23 cellular contexts compared by ENCODE assay signal in genomic region chr15:50186090-50186489, GRCh38. TPM values are rescaled to one million over a fixed set of nuclear protein-coding genes. Genes with fewer than 3 reads are reported as not detected.
DNase-seq lines count a peak whose midpoint lies in the region; ATAC-seq, FAIRE-seq and TF ChIP-seq lines count a peak whose summit lies in the region.
"Had no signal": no experiment of that assay in that cellular context is flagged by ENCODE, and none has a peak within 500 bp of the region (broad histone marks: within the 10 kb centered on the region; RNA-seq: fewer than 3 reads in every experiment).

No MANE protein-coding gene starts in this region.

- H2BK12ac ChIP-seq in trophoblast cell (ENCODE audit: low read length), result no peak overlapping the region

- H3K36me3 ChIP-seq in HepG2 (replicated peaks in 1 of 2; ENCODE audit: control insufficient read depth in 1 of 2, insufficient read depth in 2 of 2, low read length in 2 of 2) (no peaks in the 10 kb centered on the region), trophoblast cell (ENCODE audit: control insufficient read depth in 1 of 2, insufficient read depth in 2 of 2, low read length in 2 of 2) (no peaks in the 10 kb centered on the region), endodermal cell (ENCODE audit: control insufficient read depth, insufficient read depth, low read length) (no peaks in the 10 kb centered on the region), psoas muscle (ENCODE audit: insufficient read depth in 1 of 2, low read depth in 1 of 2) (no peaks in the 10 kb centered on the region)
- H3K36me3 ChIP-seq: HAP-1 had no signal

- no peak for TF ChIP-seq CTCF in natural killer cell (IDR thresholded peaks at IDR 0.05)
- TF ChIP-seq CTCF in HepG2 (CRISPR knock-in tag; IDR thresholded peaks at IDR 0.05), result no peak
- no peak for TF ChIP-seq CTCF in endodermal cell (conservative IDR thresholded peaks at IDR 0.05)
- TF ChIP-seq CTCF in psoas muscle (IDR thresholded peaks at IDR 0.05), result no peak

- H3K27me3 ChIP-seq in HepG2 (ENCODE audit: control insufficient read depth in 1 of 2, insufficient read depth in 2 of 2, low read length in 2 of 2) (no peaks in the 10 kb centered on the region), trophoblast cell (ENCODE audit: insufficient read depth, low read length) (peaks cover 14% of the 10 kb centered on the region), endodermal cell (ENCODE audit: control insufficient read depth, insufficient read depth, low read length, poor library complexity, severe bottlenecking) (peaks cover 34% of the 10 kb centered on the region), psoas muscle (ENCODE audit: insufficient read depth in 3 of 3, low read length in 2 of 3) (peaks cover 0 to 32% (median 10%) of the 10 kb centered on the region in 3 donors)

- TF ChIP-seq RAD21 in HepG2 (CRISPR knock-in tag; IDR thresholded peaks at IDR 0.05), result no peak

- no TSS peak for BruUV-seq in HepG2 (replicated peaks; lab: Mats Ljungman, UMichigan)

- ATAC-seq in natural killer cell treated with Interleukin-12 subunit alpha and Interleukin-12 subunit beta and Interleukin-15 and Interleukin-18, amount 100 ng/mL, for 72 hours, result no peak
- ATAC-seq in natural killer cell (no peak), HepG2 (no peak), psoas muscle (no peak)
- ATAC-seq: GM12878 had no signal

- H4K12ac ChIP-seq in trophoblast cell (ENCODE audit: low read depth, low read length), result no peak overlapping the region

- no peak for FAIRE-seq in HepG2 (lab: Jason Lieb, UNC)
- FAIRE-seq: GM12878, GM19239 had no signal

- H3K9me3 Mint-ChIP-seq in natural killer cell treated with Interleukin-12 subunit alpha and Interleukin-12 subunit beta and Interleukin-15 and Interleukin-18, amount 100 ng/mL, for 72 hours, result no peaks in the 10 kb centered on the region
- no peaks in the 10 kb centered on the region for H3K9me3 Mint-ChIP-seq in natural killer cell
- H3K9me3 Mint-ChIP-seq in activated T-helper 1 cell treated with anti-CD3 and anti-CD28 coated beads, Interleukin-12 subunit alpha, Interleukin-12 subunit beta, Interleukin-2, Interleukin-4 antibody, amounts not matched to agents 30 ng/mL and 10 ng/mL and 1 ng/mL, durations not matched to agents 14 hours and 24 hours and 36 hours, result no peaks in the 10 kb centered on the region
- H3K9me3 Mint-ChIP-seq in endodermal cell, result no peaks in the 10 kb centered on the region
- H3K9me3 Mint-ChIP-seq: CD8-positive, alpha-beta memory T cell had no signal

- no peak overlapping the region for H3K4ac ChIP-seq in trophoblast cell (ENCODE audit: low read depth, low read length)

- H2AFZ ChIP-seq in HepG2 (ENCODE audit: low read length) (no peak overlapping the region), trophoblast cell (ENCODE audit: insufficient read depth, low read length, poor library complexity) (no peak overlapping the region)

- 99% methylated on average over 4 of the region's 4 CpGs for WGBS in HepG2 (ENCODE audit: low lambda C conversion rate)
- no CpG with 5 or more reads among the region's 4 CpGs for WGBS in trophoblast cell (ENCODE audit: extremely low coverage, insufficient coverage, insufficient read length)
- WGBS in endodermal cell (ENCODE audit: insufficient coverage in 1 of 2, insufficient read length in 1 of 2), 2 experiments, result 91 to 100% methylated on average over 3 to 4 of the region's 4 CpGs
- 94 to 98% (median 97%) methylated on average over 4 of the region's 4 CpGs for WGBS in psoas muscle, 3 donors

- peaks cover 94% of the 10 kb centered on the region for H3K4me1 ChIP-seq in HepG2 (ENCODE audit: insufficient read depth, low read length)
- peaks cover 5 to 9% of the 10 kb centered on the region in 2 experiments for H3K4me1 ChIP-seq in trophoblast cell (ENCODE audit: control insufficient read depth in 1 of 2, insufficient read depth in 2 of 2, low read length in 2 of 2)
- no peaks in the 10 kb centered on the region for H3K4me1 ChIP-seq in endodermal cell (ENCODE audit: control insufficient read depth, insufficient read depth, low read length)
- H3K4me1 ChIP-seq in psoas muscle, result no peaks in the 10 kb centered on the region

- POLR2A ChIA-PET in HepG2 (lab: Yijun Ruan, JAX), result no interaction called here

- no peak overlapping the region for H2AK5ac ChIP-seq in trophoblast cell (ENCODE audit: low read length)

- no peak overlapping the region for H4K8ac ChIP-seq in trophoblast cell (ENCODE audit: low read depth, low read length)

- DNase-seq in natural killer cell treated with Interleukin-12 subunit alpha and Interleukin-12 subunit beta and Interleukin-15 and Interleukin-18, amount 100 ng/mL, for 72 hours (ENCODE audit: low spot score), result no peak
- DNase-seq in natural killer cell, result no peak
- no peak for DNase-seq in activated T-helper 1 cell treated with anti-CD3 and anti-CD28 coated beads, Interleukin-12 subunit alpha, Interleukin-12 subunit beta, Interleukin-2, Interleukin-4 antibody, amounts not matched to agents 30 ng/mL and 10 ng/mL and 1 ng/mL, durations not matched to agents 14 hours and 24 hours and 36 hours (ENCODE audit: low spot score)
- DNase-seq in HepG2 (ENCODE audit: low spot score), result no peak
- no peak for DNase-seq in trophoblast cell
- no peak for DNase-seq in endodermal cell
- DNase-seq in psoas muscle, result no peak
- DNase-seq in SKM-1 (lab: John Stamatoyannopoulos, UW; ENCODE audit: unreplicated experiment), result no peak
- DNase-seq: 8988T; C1 segment of cervical spinal cord; CD4-positive, CD25-positive, alpha-beta regulatory T cell; CD8-positive, alpha-beta memory T cell; COR-L47; DMS 273 treated with DMSO at 0.1 percent for 48 hours; DMS53; DND-41; EL had no signal

- TF ChIP-seq EP300 in HepG2 (IDR thresholded peaks at IDR 0.05; ENCODE audit: low read depth in 2 of 2, low read length in 2 of 2), result no peak
- TF ChIP-seq EP300 in HepG2 (CRISPR knock-in tag; IDR thresholded peaks at IDR 0.05; ENCODE audit: borderline replicate concordance), result no peak

- H2BK120ac ChIP-seq in trophoblast cell (ENCODE audit: insufficient read depth, low read length, poor library complexity), result no peak overlapping the region

- CTCF ChIA-PET in HepG2 (lab: Yijun Ruan, JAX; ENCODE audit: low intra/inter-chr PET ratio, low total read pairs), result no interaction called here

- H3K27ac Mint-ChIP-seq in natural killer cell treated with Interleukin-12 subunit alpha and Interleukin-12 subunit beta and Interleukin-15 and Interleukin-18, amount 100 ng/mL, for 72 hours, result no peak overlapping the region
- H3K27ac Mint-ChIP-seq in natural killer cell, result no peak overlapping the region
- H3K27ac Mint-ChIP-seq in activated T-helper 1 cell treated with anti-CD3 and anti-CD28 coated beads, Interleukin-12 subunit alpha, Interleukin-12 subunit beta, Interleukin-2, Interleukin-4 antibody, amounts not matched to agents 30 ng/mL and 10 ng/mL and 1 ng/mL, durations not matched to agents 14 hours and 24 hours and 36 hours, result no peak overlapping the region
- H3K27ac Mint-ChIP-seq in endodermal cell, result no peak overlapping the region
- H3K27ac Mint-ChIP-seq: B cell; CD4-positive, CD25-positive, alpha-beta regulatory T cell; CD8-positive, alpha-beta memory T cell had no signal

- no peak overlapping the region for H3K4me3 ChIP-seq in HepG2 (replicated peaks in 1 of 3; ENCODE audit: insufficient read depth in 1 of 3, low read depth in 2 of 3, low read length in 3 of 3)
- H3K4me3 ChIP-seq in trophoblast cell (ENCODE audit: low read depth, low read length), result no peak overlapping the region
- no peak overlapping the region for H3K4me3 ChIP-seq in endodermal cell (ENCODE audit: low read length)
- no peak overlapping the region for H3K4me3 ChIP-seq in psoas muscle
- H3K4me3 ChIP-seq: GM12878, HAP-1 had no signal

- peak overlapping the region; percentile 2 for H4K91ac ChIP-seq in trophoblast cell (ENCODE audit: low read depth, low read length)

- no peak for TF ChIP-seq POLR2A in HepG2 (IDR thresholded peaks at IDR 0.05; ENCODE audit: insufficient read depth in 1 of 2, low read depth in 2 of 2, low read length in 2 of 2)

- H3K79me1 ChIP-seq in trophoblast cell (ENCODE audit: low read length), result no peaks in the 10 kb centered on the region

- H3K4me1 Mint-ChIP-seq in natural killer cell treated with Interleukin-12 subunit alpha and Interleukin-12 subunit beta and Interleukin-15 and Interleukin-18, amount 100 ng/mL, for 72 hours (ENCODE audit: low read depth in 2 of 2), result peaks cover 37 to 43% of the 10 kb centered on the region in 2 donors
- peaks cover 14 to 20% of the 10 kb centered on the region in 2 donors for H3K4me1 Mint-ChIP-seq in natural killer cell
- H3K4me1 Mint-ChIP-seq in activated T-helper 1 cell treated with anti-CD3 and anti-CD28 coated beads, Interleukin-12 subunit alpha, Interleukin-12 subunit beta, Interleukin-2, Interleukin-4 antibody, amounts not matched to agents 30 ng/mL and 10 ng/mL and 1 ng/mL, durations not matched to agents 14 hours and 24 hours and 36 hours (ENCODE audit: low read depth), result peaks cover 73% of the 10 kb centered on the region
- H3K4me1 Mint-ChIP-seq in endodermal cell, result peaks cover 10% of the 10 kb centered on the region

- H3K27me3 Mint-ChIP-seq in natural killer cell treated with Interleukin-12 subunit alpha and Interleukin-12 subunit beta and Interleukin-15 and Interleukin-18, amount 100 ng/mL, for 72 hours, result no peaks in the 10 kb centered on the region
- H3K27me3 Mint-ChIP-seq in natural killer cell (ENCODE audit: low read depth in 2 of 2) (peaks cover 12 to 14% of the 10 kb centered on the region in 2 donors), endodermal cell (ENCODE audit: insufficient read depth) (peaks cover 29% of the 10 kb centered on the region)
- no peaks in the 10 kb centered on the region for H3K27me3 Mint-ChIP-seq in activated T-helper 1 cell treated with anti-CD3 and anti-CD28 coated beads, Interleukin-12 subunit alpha, Interleukin-12 subunit beta, Interleukin-2, Interleukin-4 antibody, amounts not matched to agents 30 ng/mL and 10 ng/mL and 1 ng/mL, durations not matched to agents 14 hours and 24 hours and 36 hours (ENCODE audit: insufficient read depth)
- H3K27me3 Mint-ChIP-seq: CD8-positive, alpha-beta memory T cell had no signal

- H3K79me2 ChIP-seq in HepG2 (ENCODE audit: insufficient read depth, low read length) (peaks cover 3% of the 10 kb centered on the region), trophoblast cell (ENCODE audit: control insufficient read depth, insufficient read depth, low read length, poor library complexity) (no peaks in the 10 kb centered on the region)

- H2BK5ac ChIP-seq in trophoblast cell (ENCODE audit: low read depth, low read length, poor library complexity), result no peak overlapping the region

- in situ Hi-C loops in HepG2 (cut with HindIII; ENCODE audit: extremely low pct_ligation_motif_present, low pct_unique_long_range_greater_than_20kb), result loop anchor here (10.0 to 25.0 kb wide), 2 partner anchors 129 to 726 kb away; partner anchors contain the start of gene AP4E1

- H3K4me2 ChIP-seq in HepG2 (ENCODE audit: low read depth, low read length) (no peak overlapping the region), trophoblast cell (ENCODE audit: low read length) (no peak overlapping the region)

- H3K27ac ChIP-seq in HepG2 (ENCODE audit: extremely low read length, insufficient read depth, low read length) (no peak overlapping the region), trophoblast cell (ENCODE audit: low read depth, low read length) (no peak overlapping the region), endodermal cell (ENCODE audit: low read depth, low read length) (no peak overlapping the region), psoas muscle (no peak overlapping the region)

- H3K4me3 Mint-ChIP-seq in natural killer cell treated with Interleukin-12 subunit alpha and Interleukin-12 subunit beta and Interleukin-15 and Interleukin-18, amount 100 ng/mL, for 72 hours, result peak overlapping the region; percentile 24
- H3K4me3 Mint-ChIP-seq in natural killer cell (no peak overlapping the region), endodermal cell (no peak overlapping the region)
- H3K4me3 Mint-ChIP-seq in activated T-helper 1 cell treated with anti-CD3 and anti-CD28 coated beads, Interleukin-12 subunit alpha, Interleukin-12 subunit beta, Interleukin-2, Interleukin-4 antibody, amounts not matched to agents 30 ng/mL and 10 ng/mL and 1 ng/mL, durations not matched to agents 14 hours and 24 hours and 36 hours, result peak overlapping the region; percentile 51
- H3K4me3 Mint-ChIP-seq: B cell; CD4-positive, CD25-positive, alpha-beta regulatory T cell had no signal

- H4K20me1 ChIP-seq in HepG2 (ENCODE audit: insufficient read depth, low read length), result no peaks in the 10 kb centered on the region

- H3K36me3 Mint-ChIP-seq in natural killer cell treated with Interleukin-12 subunit alpha and Interleukin-12 subunit beta and Interleukin-15 and Interleukin-18, amount 100 ng/mL, for 72 hours, result peaks cover 19% of the 10 kb centered on the region
- H3K36me3 Mint-ChIP-seq in natural killer cell (no peaks in the 10 kb centered on the region), endodermal cell (ENCODE audit: low read depth) (no peaks in the 10 kb centered on the region)
- H3K36me3 Mint-ChIP-seq in activated T-helper 1 cell treated with anti-CD3 and anti-CD28 coated beads, Interleukin-12 subunit alpha, Interleukin-12 subunit beta, Interleukin-2, Interleukin-4 antibody, amounts not matched to agents 30 ng/mL and 10 ng/mL and 1 ng/mL, durations not matched to agents 14 hours and 24 hours and 36 hours (ENCODE audit: low read depth), result peaks cover 46% of the 10 kb centered on the region
- H3K36me3 Mint-ChIP-seq: CD4-positive, CD25-positive, alpha-beta regulatory T cell had no signal

- intact Hi-C loops in natural killer cell (cut with micrococcal nuclease) (no loop called here), HepG2 (cut with micrococcal nuclease; ENCODE audit: unreplicated experiment) (no loop called here), psoas muscle (cut with DNase I) (no loop called here)
- intact Hi-C loops in activated T-helper 1 cell treated with anti-CD3 and anti-CD28 coated beads, Interleukin-12 subunit alpha, Interleukin-12 subunit beta, Interleukin-2, Interleukin-4 antibody, amounts not matched to agents 30 ng/mL and 10 ng/mL and 1 ng/mL, durations not matched to agents 14 hours and 24 hours and 36 hours (cut with micrococcal nuclease), result loop anchor here (10.0 kb wide), 1 partner anchor 561 kb away; the partner anchor contains the start of genes DTWD1 and FAM227B

- no peak overlapping the region for H3K23ac ChIP-seq in trophoblast cell (ENCODE audit: low read length)

- H3K9me3 ChIP-seq in HepG2 (ENCODE audit: low read length) (no peaks in the 10 kb centered on the region), trophoblast cell (ENCODE audit: insufficient read depth, low read depth, low read length) (no peaks in the 10 kb centered on the region), endodermal cell (ENCODE audit: control insufficient read depth, low read length) (no peaks in the 10 kb centered on the region), psoas muscle (no peaks in the 10 kb centered on the region)
- H3K9me3 ChIP-seq: HAP-1 had no signal

- no peak overlapping the region for H3K14ac ChIP-seq in trophoblast cell (ENCODE audit: low read length)

- no peak overlapping the region for H3K9ac ChIP-seq in HepG2 (ENCODE audit: insufficient read depth, low read depth, low read length)
- no peak overlapping the region for H3K9ac ChIP-seq in trophoblast cell (ENCODE audit: low read length)
- H3K9ac ChIP-seq in endodermal cell (ENCODE audit: extremely low read depth, low read length, poor library complexity, severe bottlenecking), result no peak overlapping the region

- H3K18ac ChIP-seq in trophoblast cell (ENCODE audit: low read length), result no peak overlapping the region

RNA-seq across cellular contexts. Expression of gene SLC27A2, which starts 4.1 kb away (rescaled TPM):
- total RNA-seq in natural killer cell treated with Interleukin-12 subunit alpha and Interleukin-12 subunit beta and Interleukin-15 and Interleukin-18, amount 100 ng/mL, for 72 hours, result 10 to 100 TPM; 72.6 to 77.6 TPM
- total RNA-seq in natural killer cell, result 1 to 10 TPM in 1 of 3 donors, under 1 TPM in 2; 0.47 to 2.7 (median 0.50) TPM
- total RNA-seq in activated T-helper 1 cell treated with anti-CD3 and anti-CD28 coated beads, Interleukin-12 subunit alpha, Interleukin-12 subunit beta, Interleukin-2, Interleukin-4 antibody, amounts not matched to agents 30 ng/mL and 10 ng/mL and 1 ng/mL, durations not matched to agents 14 hours and 24 hours and 36 hours, result 78.0 and 78.7 TPM in 2 replicates
- total RNA-seq in HepG2 (2016; rRNA removed; fragmentation: Illumina TruSeq; extraction: Trizol), result 12.3 and 23.4 TPM in 2 replicates
- total RNA-seq in HepG2 (2016; cell fraction: cytosol; rRNA removed; fragmentation: Illumina TruSeq; extraction: Trizol; ENCODE audit: low read depth), result 3.2 TPM in 2 replicates
- 12.5 and 24.4 TPM in 2 replicates for total RNA-seq in HepG2 (2016; cell fraction: insoluble cytoplasmic fraction; rRNA removed; fragmentation: Illumina TruSeq; extraction: Trizol)
- total RNA-seq in HepG2 (2016; cell fraction: membrane; rRNA removed; fragmentation: Illumina TruSeq; extraction: Trizol), result 5.0 and 6.4 TPM in 2 replicates
- total RNA-seq in HepG2 (2016; cell fraction: nucleus; rRNA removed; fragmentation: Illumina TruSeq; extraction: Trizol), result 19.3 and 23.5 TPM in 2 replicates
- polyA plus RNA-seq in HepG2 (2011; rRNA removed), result 14.6 and 16.0 TPM in 2 replicates
- polyA plus RNA-seq in HepG2 (2011; cell fraction: cytosol; rRNA removed), result 10.0 and 13.4 TPM in 2 replicates
- 7.6 and 8.6 TPM in 2 replicates for polyA plus RNA-seq in HepG2 (2011; cell fraction: nucleus; rRNA removed)
- polyA plus RNA-seq in HepG2 (2012), result 25.5 and 34.1 TPM in 2 replicates
- polyA plus RNA-seq in HepG2 (2016; cell fraction: cytosol; fragmentation: Illumina TruSeq; extraction: Trizol; ENCODE audit: low read depth), result 2.2 and 2.8 TPM in 2 replicates
- polyA plus RNA-seq in HepG2 (2016; cell fraction: insoluble cytoplasmic fraction; fragmentation: Illumina TruSeq; extraction: Trizol; ENCODE audit: low read depth), result 10.7 and 11.3 TPM in 2 replicates
- polyA plus RNA-seq in HepG2 (2016; cell fraction: membrane; fragmentation: Illumina TruSeq; extraction: Trizol; ENCODE audit: low read depth), result 3.3 and 3.4 TPM in 2 replicates
- polyA plus RNA-seq in HepG2 (2016; cell fraction: nucleus; fragmentation: Illumina TruSeq; extraction: Trizol; ENCODE audit: insufficient read depth, low read depth), result 24.6 and 25.7 TPM in 2 replicates
- polyA minus RNA-seq in HepG2 (2011; rRNA and poly(A)+ RNA removed; ENCODE audit: low replicate concordance), result 33.1 and 391 TPM in 2 replicates
- polyA minus RNA-seq in HepG2 (2011; cell fraction: cytosol; rRNA and poly(A)+ RNA removed), result 18.9 and 21.0 TPM in 2 replicates
- 14.8 and 15.7 TPM in 2 replicates for polyA minus RNA-seq in HepG2 (2011; cell fraction: nucleus; rRNA and poly(A)+ RNA removed)
- polyA plus RNA-seq in trophoblast cell (2013), result 36.3 and 37.0 TPM in 2 replicates
- total RNA-seq in endodermal cell, result 1 to 10 TPM; 4.0 to 6.8 TPM
- polyA plus RNA-seq in endodermal cell (2013, experiment 1 of 2), result 1.4 TPM
- polyA plus RNA-seq in endodermal cell (2013, experiment 2 of 2), result 1.9 TPM
- total RNA-seq in psoas muscle, result not detected
- polyA plus RNA-seq in psoas muscle, result under 1 TPM in 2 of 3 donors, not detected in 1; 0.01 to 0.04 TPM
- total RNA-seq: G401, H4 had no signal

Comparison
In these comparisons a context has a peak if more than half of its experiments do, and no peak if none do; other contexts are left out.
1. H3K4me3 Mint-ChIP-seq: peak in natural killer cell treated with Interleukin-12 subunit alpha and Interleukin-12 subunit beta and Interleukin-15 and Interleukin-18, amount 100 ng/mL, for 72 hours (single experiment) and activated T-helper 1 cell treated with anti-CD3 and anti-CD28 coated beads, Interleukin-12 subunit alpha, Interleukin-12 subunit beta, Interleukin-2, Interleukin-4 antibody, amounts not matched to agents 30 ng/mL and 10 ng/mL and 1 ng/mL, durations not matched to agents 14 hours and 24 hours and 36 hours (single experiment); none in natural killer cell (single experiment) and endodermal cell (single experiment).